Comparison of ENCODE assay signal across 8 cellular contexts in genomic region chr2:54724150-54724559, GRCh38. TPM values are rescaled to one million over a fixed set of nuclear protein-coding genes. Genes with fewer than 3 reads are reported as not detected.
A peak's percentile ranks its signal among the peaks of the same experiment; 100 is the strongest.
DNase-seq lines count a peak whose midpoint lies in the region; ATAC-seq, FAIRE-seq and TF ChIP-seq lines count a peak whose summit lies in the region.

No MANE protein-coding gene starts in this region.

- no peaks in the 10 kb centered on the region for H3K4me1 ChIP-seq in Caco-2
- H3K4me1 ChIP-seq in H1 (replicated peaks in 1 of 4; ENCODE audit: control insufficient read depth in 3 of 4, insufficient read depth in 4 of 4, low read length in 3 of 4): peaks cover 0 to 9% (median 0%) of the 10 kb centered on the region in 4 experiments; a peak in 2 of 7 replicates
- H3K4me1 ChIP-seq in osteoblast (ENCODE audit: insufficient read depth, low read length): peaks cover 26% of the 10 kb centered on the region

- no peak overlapping the region for H3K23ac ChIP-seq in H1 (ENCODE audit: insufficient read length)

- H2BK15ac ChIP-seq in H1 (ENCODE audit: low read length): no peak overlapping the region

- H3K4me2 ChIP-seq in H1 (ENCODE audit: insufficient read depth in 1 of 2, low read depth in 2 of 2, low read length in 2 of 2) (peak overlapping the region; percentile 93 to 94), osteoblast (ENCODE audit: insufficient read depth, low read length) (peak overlapping the region; percentile 98)

- no peak overlapping the region for H4K5ac ChIP-seq in H1 (ENCODE audit: insufficient read length, low read depth, low read length)

- POLR2A ChIA-PET in Caco-2 (lab: Charles Lee): no interaction called here
- POLR2A ChIA-PET in H1 (lab: Charles Lee; ENCODE audit: partially characterized antibody): interaction anchor here (1.6 kb wide), 1 partner anchor 19 kb away, joined by 5 read pairs; no protein-coding TSS in a partner anchor

- peaks cover 11% of the 10 kb centered on the region; the same call in 1 of the 2 replicates for H3K23me2 ChIP-seq in H1 (ENCODE audit: low read depth, low read length)

- no peak overlapping the region for H2AK5ac ChIP-seq in H1 (ENCODE audit: low read depth, low read length)

- H3K9ac ChIP-seq in H1 (replicated peaks in 1 of 4; ENCODE audit: extremely low read depth in 1 of 4, low read depth in 3 of 4, low read length in 3 of 4): no peak overlapping the region

- DNase-seq in Caco-2 (no peak), NCI-H1694 (lab: John Stamatoyannopoulos, UW) (peak; percentile 23), H1 (ENCODE audit: low read depth in 1 of 2, low spot score in 2 of 2) (no peak), osteoblast (ENCODE audit: insufficient read length, low spot score, missing footprints) (peak; percentile 57), KG1 (lab: John Stamatoyannopoulos, UW) (no peak), NCI-H2029 (lab: John Stamatoyannopoulos, UW) (no peak)
- DNase-seq in stimulated activated CD4-positive, alpha-beta T cell treated with anti-CD3 and anti-CD28 coated beads, Interleukin-2, amount 100 ng/mL, for 24 hours: no peak

- no peak overlapping the region for H2BK5ac ChIP-seq in H1 (ENCODE audit: low read depth, low read length)

- CTCF ChIA-PET in Caco-2 (lab: Charles Lee) (no interaction called here), H1 (lab: Charles Lee; ENCODE audit: partially characterized antibody) (interaction anchor here (1.0 kb wide), 1 partner anchor 38 kb away, joined by 3 read pairs; no protein-coding TSS in a partner anchor)

- H3K4me1 Mint-ChIP-seq in Caco-2 (ENCODE audit: low read depth, unreplicated experiment): peaks cover 7% of the 10 kb centered on the region

- H2BK20ac ChIP-seq in H1 (ENCODE audit: low read length): no peak overlapping the region

- no peak overlapping the region for H3K4ac ChIP-seq in H1 (replicated peaks; ENCODE audit: insufficient read length, low read depth, low read length)

- H3K18ac ChIP-seq in H1 (ENCODE audit: extremely low read depth, low read length): no peak overlapping the region

- H3K56ac ChIP-seq in H1 (replicated peaks; ENCODE audit: insufficient read length, low read depth, low read length): no peak overlapping the region

- H4K8ac ChIP-seq in H1 (ENCODE audit: extremely low read depth, insufficient read depth, low read length): no peak overlapping the region

- H4K91ac ChIP-seq in H1 (replicated peaks; ENCODE audit: insufficient read length, low read length): no peak overlapping the region

- H3K27me3 ChIP-seq in Caco-2 (replicated peaks; ENCODE audit: control insufficient read depth, insufficient read depth, low read length): no peaks in the 10 kb centered on the region
- H3K27me3 ChIP-seq in H1 (replicated peaks in 1 of 4; ENCODE audit: control insufficient read depth in 3 of 4, extremely low read depth in 1 of 4, insufficient read depth in 3 of 4, low read length in 3 of 4): peaks cover 16 to 37% (median 22%) of the 10 kb centered on the region in 4 experiments
- H3K27me3 ChIP-seq in osteoblast (ENCODE audit: insufficient read depth, low read length): peaks cover 23% of the 10 kb centered on the region

- no peak for TF ChIP-seq EP300 in H1 (IDR thresholded peaks at IDR 0.05; ENCODE audit: borderline replicate concordance in 1 of 2, low read depth in 2 of 2, low read length in 2 of 2)

- ATAC-seq in GM19035 (IDR thresholded peaks at IDR 0.05; ENCODE audit: unreplicated experiment): no peak

- peak overlapping the region; percentile 76 for H3K4me3 ChIP-seq in Caco-2 (ENCODE audit: low read depth, low read length)
- peak overlapping the region; percentile 68 to 93 (median 88) for H3K4me3 ChIP-seq in H1 (ENCODE audit: extremely low read depth in 1 of 4, insufficient read depth in 2 of 4, low read depth in 3 of 4, low read length in 4 of 4)
- peak overlapping the region; percentile 76 for H3K4me3 ChIP-seq in osteoblast (ENCODE audit: insufficient read depth, low read length)

- no peaks in the 10 kb centered on the region for H3K9me3 Mint-ChIP-seq in Caco-2 (ENCODE audit: unreplicated experiment)

- no peak overlapping the region for H2BK120ac ChIP-seq in H1 (replicated peaks; ENCODE audit: low read depth, low read length)

- intact Hi-C loops in Caco-2 (cut with micrococcal nuclease; ENCODE audit: unreplicated experiment): loop anchor here (5.0 kb wide), 1 partner anchor 113 kb away; no protein-coding TSS in a partner anchor

- no peak for TF ChIP-seq CTCF in Caco-2 (IDR thresholded peaks at IDR 0.05; ENCODE audit: insufficient read depth in 1 of 2, low read depth in 1 of 2, low read length in 1 of 2, severe bottlenecking in 1 of 2, unreplicated experiment in 1 of 2)
- TF ChIP-seq CTCF in H1 (IDR thresholded peaks at IDR 0.05; ENCODE audit: control extremely low read depth in 1 of 3, insufficient read depth in 1 of 3, low read depth in 1 of 3, low read length in 3 of 3): no peak
- TF ChIP-seq CTCF in osteoblast (IDR thresholded peaks at IDR 0.05; ENCODE audit: extremely low read depth, low read depth, low read length): no peak

- H3K79me1 ChIP-seq in H1 (ENCODE audit: low read depth, low read length): no peaks in the 10 kb centered on the region

- no peak for TF ChIP-seq POLR2A in H1 (IDR thresholded peaks at IDR 0.05; ENCODE audit: control extremely low read depth in 1 of 2, low read depth in 2 of 2, low read length in 2 of 2)

- peaks cover 4% of the 10 kb centered on the region for H3K27me3 Mint-ChIP-seq in Caco-2 (ENCODE audit: insufficient read depth, unreplicated experiment)

- no peaks in the 10 kb centered on the region for H3K9me3 ChIP-seq in Caco-2
- no peaks in the 10 kb centered on the region for H3K9me3 ChIP-seq in H1 (ENCODE audit: insufficient read depth in 2 of 2, low read depth in 1 of 2, low read length in 1 of 2)
- H3K9me3 ChIP-seq in osteoblast (ENCODE audit: low read depth, low read length): no peaks in the 10 kb centered on the region

- TF ChIP-seq RAD21 in H1 (IDR thresholded peaks at IDR 0.05 in 1 of 2, conservative IDR thresholded peaks at IDR 0.05 in 1 of 2; ENCODE audit: low read depth in 2 of 2, low read length in 2 of 2): no peak

- no peaks in the 10 kb centered on the region for H3K36me3 ChIP-seq in Caco-2 (ENCODE audit: control insufficient read depth, insufficient read depth, low read length)
- H3K36me3 ChIP-seq in H1 (ENCODE audit: control insufficient read depth in 2 of 4, insufficient read depth in 4 of 4, low read length in 3 of 4): no peaks in the 10 kb centered on the region
- H3K36me3 ChIP-seq in osteoblast (ENCODE audit: insufficient read depth, low read length): no peaks in the 10 kb centered on the region

- no peaks in the 10 kb centered on the region for H3K36me3 Mint-ChIP-seq in Caco-2 (ENCODE audit: insufficient read depth, unreplicated experiment)

- H3K14ac ChIP-seq in H1 (ENCODE audit: insufficient read length): no peak overlapping the region

- H3K79me2 ChIP-seq in H1 (ENCODE audit: control insufficient read depth in 1 of 2, insufficient read depth in 2 of 2, low read length in 2 of 2) (no peaks in the 10 kb centered on the region), osteoblast (ENCODE audit: insufficient read depth, low read length) (no peaks in the 10 kb centered on the region)

- H2AFZ ChIP-seq in H1 (ENCODE audit: low read length) (peak overlapping the region; percentile 30; the same call in 1 of the 2 replicates), osteoblast (ENCODE audit: low read length) (peak overlapping the region; percentile 83)

- H4K20me1 ChIP-seq in H1 (replicated peaks in 1 of 2; ENCODE audit: control insufficient read depth in 1 of 2, insufficient read depth in 2 of 2, low read length in 2 of 2) (peaks cover 0 to 2% of the 10 kb centered on the region in 2 experiments), osteoblast (ENCODE audit: insufficient read depth, low read length) (no peaks in the 10 kb centered on the region)

- no peak overlapping the region for H3K27ac Mint-ChIP-seq in Caco-2 (ENCODE audit: unreplicated experiment)

- H3K27ac ChIP-seq in H1 (ENCODE audit: low read depth, low read length) (no peak overlapping the region), osteoblast (ENCODE audit: low read depth, low read length) (no peak overlapping the region)

- 3% methylated on average over 12 of the region's 12 CpGs; no CpG with 5 or more reads in 1 of the 2 experiments for WGBS in H1 (ENCODE audit: extremely low coverage in 1 of 2, insufficient coverage in 1 of 2, insufficient read length in 1 of 2, insufficient replicate concordance in 2 of 2, low coverage in 1 of 2, low lambda C conversion rate in 2 of 2, missing lambda C conversion rate in 1 of 2), 2 experiments

- H2BK12ac ChIP-seq in H1 (ENCODE audit: low read depth, low read length): no peak overlapping the region

- peak overlapping the region; percentile 92 for H3K4me3 Mint-ChIP-seq in Caco-2 (ENCODE audit: unreplicated experiment)

- no peak for FAIRE-seq in H1 (lab: Jason Lieb, UNC)

- BruUV-seq in Caco-2 (replicated peaks; lab: Mats Ljungman, UMichigan): no TSS peak

TF ChIP-seq in H1, 55 proteins besides CTCF, POLR2A, EP300 and RAD21:
- TF ChIP-seq SUZ12 (IDR thresholded peaks at IDR 0.05; ENCODE audit: low read length) (peak; percentile 38; the same call in 1 of the 2 replicates), SAP30 (IDR thresholded peaks at IDR 0.05; ENCODE audit: insufficient read depth, insufficient replicate concordance, low read length) (peak; percentile 77), SP1 (IDR thresholded peaks at IDR 0.05; ENCODE audit: low read depth, low read length) (no peak), ASH2L (IDR thresholded peaks at IDR 0.05; ENCODE audit: low read length) (no peak)
TF ChIP-seq in H1: peak in this region for 2.

RNA-seq across cellular contexts. Expression of gene EML6, which starts 0.7 kb away (rescaled TPM):
- 5.2 and 9.7 TPM in 2 replicates for total RNA-seq in Caco-2 (2022)
- total RNA-seq in H1 (2021; fragmentation: NEBNext Ultra II Directional; extraction: Animal tissue kit (Norgen Biotek cat#: 25700)): 1.6 and 2.9 TPM in 2 replicates
- polyA plus RNA-seq in H1 (2011; rRNA removed): 1.2 and 1.9 TPM in 2 replicates
- 2.0 TPM for polyA plus RNA-seq in H1 (2011; cell fraction: cytosol; rRNA removed)
- 7.0 TPM for polyA plus RNA-seq in H1 (2011; cell fraction: nucleus; rRNA removed)
- 0.76 to 2.3 TPM (median 2.0 TPM) in 4 replicates for polyA plus RNA-seq in H1 (2012, experiment 1 of 2)
- 0.07 TPM for polyA plus RNA-seq in H1 (2012, experiment 2 of 2)
- polyA plus RNA-seq in H1 (2013, experiment 1 of 2): 0.47 TPM
- polyA plus RNA-seq in H1 (2013, experiment 2 of 2): 0.44 TPM
- 0.91 and 1.1 TPM in 2 replicates for polyA minus RNA-seq in H1 (2011; rRNA and poly(A)+ RNA removed)
- 2.2 TPM for polyA minus RNA-seq in H1 (2011; cell fraction: cytosol; rRNA and poly(A)+ RNA removed)
- polyA minus RNA-seq in H1 (2011; cell fraction: nucleus; rRNA and poly(A)+ RNA removed): 6.6 TPM
- 0.29 and 1.1 TPM in 2 replicates for total RNA-seq in osteoblast

Comparison
In these comparisons a context has a peak if more than half of its experiments do, and no peak if none do; other contexts are left out.
1. DNase-seq: peak in NCI-H1694 (single experiment) and osteoblast (single experiment); none in Caco-2 (0 of 2), H1 (0 of 2), KG1 (single experiment), stimulated activated CD4-positive, alpha-beta T cell treated with anti-CD3 and anti-CD28 coated beads, Interleukin-2, amount 100 ng/mL, for 24 hours (0 of 2) and NCI-H2029 (single experiment).
2. Peak in every context shown above with its lines, with median percentiles within 50 percentile points of each other: H3K4me3 ChIP-seq.